ENCODE assay signal across 8 cellular contexts in genomic region chr20:41141153-41141815, GRCh38. TPM values are rescaled to one million over a fixed set of nuclear protein-coding genes. Genes with fewer than 3 reads are reported as not detected.
DNase-seq lines count a peak whose midpoint lies in the region; ATAC-seq and TF ChIP-seq lines count a peak whose summit lies in the region.

No MANE protein-coding gene starts in this region.

- ATAC-seq in activated CD4-positive, CD25-positive, alpha-beta regulatory T cell treated with anti-CD3 and anti-CD28 coated beads, Interleukin-2, amount 50 U/mL, for 24 hours = no peak
- no peak for ATAC-seq in lung (ENCODE audit: insufficient read depth, low FRiP score)

- peaks cover 14 to 22% of the 10 kb centered on the region in 2 donors for H3K4me1 ChIP-seq in breast epithelium
- peaks cover 18 to 55% of the 10 kb centered on the region in 2 donors for H3K4me1 ChIP-seq in lung (ENCODE audit: control insufficient read depth in 2 of 2, insufficient read depth in 2 of 2, low read length in 2 of 2)
- H3K4me1 ChIP-seq in tibial artery = peaks cover 7 to 77% (median 51%) of the 10 kb centered on the region in 4 donors

- H3K9me3 ChIP-seq in breast epithelium (no peaks in the 10 kb centered on the region), lung (ENCODE audit: control insufficient read depth in 2 of 2, insufficient read depth in 1 of 2, low read length in 1 of 2) (no peaks in the 10 kb centered on the region), tibial artery (no peaks in the 10 kb centered on the region)

- peak; percentile 30 for DNase-seq in activated CD4-positive, CD25-positive, alpha-beta regulatory T cell treated with anti-CD3 and anti-CD28 coated beads, Interleukin-2, amount 50 U/mL, for 72 hours
- no peak for DNase-seq in breast epithelium (ENCODE audit: low spot score in 2 of 2)
- DNase-seq in lung (ENCODE audit: low spot score) = no peak
- peak; percentile 20 to 63 for DNase-seq in tibial artery
- DNase-seq in HEK293T (ENCODE audit: extremely low spot score) = no peak
- DNase-seq in NCI-H2029 (lab: John Stamatoyannopoulos, UW) = no peak
- no peak for DNase-seq in NCI-H1417 treated with DMSO at 0.1 percent for 48 hours (lab: John Stamatoyannopoulos, UW)

- intact Hi-C loops in breast epithelium (cut with DNase I; ENCODE audit: low total_unique reads) (no loop called here), tibial artery (cut with DNase I; ENCODE audit: low total_unique reads) (no loop called here)

- TF ChIP-seq POLR2A in breast epithelium (IDR thresholded peaks at IDR 0.05) = no peak

- H3K27ac ChIP-seq in breast epithelium = peak overlapping the region; percentile 67 to 88
- H3K27ac ChIP-seq in lung (ENCODE audit: low read depth in 1 of 2, low read length in 1 of 2) = peak overlapping the region; percentile 73 to 88
- H3K27ac ChIP-seq in tibial artery = peak overlapping the region; percentile 53 to 82

- TF ChIP-seq CTCF in breast epithelium (IDR thresholded peaks at IDR 0.05) (no peak), lung (IDR thresholded peaks at IDR 0.05; ENCODE audit: control extremely low read depth, extremely low read depth) (no peak), tibial artery (IDR thresholded peaks at IDR 0.05) (no peak)

- 57 to 78% methylated on average over 8 of the region's 8 CpGs for WGBS in lung, 2 donors

- H3K36me3 ChIP-seq in breast epithelium = no peaks in the 10 kb centered on the region
- H3K36me3 ChIP-seq in lung (ENCODE audit: control insufficient read depth in 2 of 2, insufficient read depth in 2 of 2, low read length in 2 of 2) = no peaks in the 10 kb centered on the region
- H3K36me3 ChIP-seq in tibial artery = no peaks in the 10 kb centered on the region

- no peaks in the 10 kb centered on the region for H3K27me3 ChIP-seq in breast epithelium
- H3K27me3 ChIP-seq in lung (ENCODE audit: control insufficient read depth, insufficient read depth) = no peaks in the 10 kb centered on the region
- H3K27me3 ChIP-seq in tibial artery = no peaks in the 10 kb centered on the region

- POLR2A ChIA-PET in HEK293T (lab: Yijun Ruan, JAX) = no interaction called here

- H3K4me3 ChIP-seq in breast epithelium (peak overlapping the region in 1 of 3 donors; percentile 91), lung (no peak overlapping the region), tibial artery (no peak overlapping the region)

- CTCF ChIA-PET in HEK293T (lab: Yijun Ruan, JAX) = no interaction called here

TF ChIP-seq in HEK293T, 16 proteins besides CTCF, POLR2A, EP300 and RAD21:
- TF ChIP-seq ELF4 (IDR thresholded peaks at IDR 0.05) = no peak
- no peak for TF ChIP-seq ZNF384 (IDR thresholded peaks at IDR 0.05)
- no peak for TF ChIP-seq CTBP1 (IDR thresholded peaks at IDR 0.05; ENCODE audit: borderline replicate concordance)
- no peak for TF ChIP-seq FOXK2 (IDR thresholded peaks at IDR 0.05)
- no peak for TF ChIP-seq TARDBP (IDR thresholded peaks at IDR 0.05)
- TF ChIP-seq ARNT (IDR thresholded peaks at IDR 0.05) = no peak
- TF ChIP-seq HDGF (IDR thresholded peaks at IDR 0.05; ENCODE audit: borderline replicate concordance) = no peak
- TF ChIP-seq NFRKB (IDR thresholded peaks at IDR 0.05) = no peak
- no peak for TF ChIP-seq L3MBTL2 (conservative IDR thresholded peaks at IDR 0.05)
- no peak for TF ChIP-seq PKNOX1 (IDR thresholded peaks at IDR 0.05)
- TF ChIP-seq FOXA1 (IDR thresholded peaks at IDR 0.05) = no peak
- TF ChIP-seq FOXM1 (IDR thresholded peaks at IDR 0.05; ENCODE audit: borderline replicate concordance) = no peak
- no peak for TF ChIP-seq LEF1 (IDR thresholded peaks at IDR 0.05; ENCODE audit: borderline replicate concordance)
- TF ChIP-seq BHLHE40 (IDR thresholded peaks at IDR 0.05; ENCODE audit: borderline replicate concordance) = no peak
- no peak for TF ChIP-seq SUZ12 (IDR thresholded peaks at IDR 0.05)
- no peak for TF ChIP-seq SP1 (IDR thresholded peaks at IDR 0.05)

RNA-seq across cellular contexts. Expression of gene PLCG1, which starts 3.9 kb away (rescaled TPM):
- 100 to 1,000 TPM in 1 of 3 donors, 10 to 100 TPM in 2; 88.5 to 132 (median 92.3) TPM for total RNA-seq in breast epithelium
- total RNA-seq in lung = 100 to 1,000 TPM in 1 of 2 donors, 10 to 100 TPM in 1; 89.7 to 154 TPM
- 10 to 100 TPM; 29.6 to 44.5 TPM for polyA plus RNA-seq in lung

Comparison
In these comparisons a context has a peak if more than half of its experiments do, and no peak if none do; other contexts are left out.
1. DNase-seq: peak in activated CD4-positive, CD25-positive, alpha-beta regulatory T cell treated with anti-CD3 and anti-CD28 coated beads, Interleukin-2, amount 50 U/mL, for 72 hours (single experiment) and tibial artery (2 of 2); none in breast epithelium (0 of 2), lung (single experiment), HEK293T (single experiment), NCI-H2029 (single experiment) and NCI-H1417 treated with DMSO at 0.1 percent for 48 hours (single experiment).
2. Peak in every context shown above with its lines, with median percentiles within 50 percentile points of each other: H3K27ac ChIP-seq.